ENCODE assay signal across 7 cellular contexts in the genomic region with DNA sequence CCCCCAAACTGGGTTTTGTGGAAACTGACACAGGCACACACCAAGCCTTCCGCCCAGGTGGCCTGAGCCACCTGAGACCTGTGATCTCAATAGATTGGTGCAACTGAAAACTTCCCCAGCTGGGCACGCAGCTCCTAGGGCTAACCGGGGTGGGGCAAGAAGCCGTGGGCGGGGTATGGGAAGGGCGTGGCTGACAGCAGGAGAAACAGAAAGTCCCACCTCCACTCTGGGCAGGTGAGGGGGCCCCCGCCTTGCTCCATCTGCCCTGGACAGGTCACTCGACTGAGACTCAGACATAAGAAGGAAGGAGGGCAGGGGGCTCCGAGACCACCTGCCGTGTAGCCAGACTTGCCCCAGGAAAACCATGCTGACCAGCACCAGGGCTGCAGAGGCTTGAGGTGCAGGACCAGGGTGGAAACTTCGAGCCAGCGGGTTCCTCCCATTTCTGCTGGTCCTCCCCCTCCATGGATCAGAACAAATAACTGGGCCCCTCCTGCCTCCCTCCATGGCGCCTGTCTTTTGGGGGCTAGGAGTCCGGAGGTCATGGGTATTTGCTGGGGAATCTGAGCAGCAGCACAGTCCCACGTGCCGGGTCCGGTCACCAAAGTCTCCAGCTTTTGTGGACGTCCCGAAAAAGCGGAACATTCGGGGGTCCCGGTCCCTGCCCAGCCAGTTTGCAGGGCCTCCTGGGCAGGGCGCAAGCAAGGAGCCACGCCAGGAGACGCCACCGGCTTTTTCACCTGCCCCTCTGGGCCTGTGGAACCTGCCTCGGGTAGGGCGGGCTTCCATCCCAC. TPM values are rescaled to one million over a fixed set of nuclear protein-coding genes. Genes with fewer than 3 reads are reported as not detected.
DNase-seq lines count a peak whose midpoint lies in the region; ATAC-seq and TF ChIP-seq lines count a peak whose summit lies in the region.

No MANE protein-coding gene starts in this region.

- peak overlapping the region; percentile 73 for H3K4me3 Mint-ChIP-seq in GM23338
- peak overlapping the region; percentile 62 for H3K4me3 Mint-ChIP-seq in activated T-helper 1 cell treated with anti-CD3 and anti-CD28 coated beads, Interleukin-12 subunit alpha, Interleukin-12 subunit beta, Interleukin-2, Interleukin-4 antibody, amounts not matched to agents 30 ng/mL and 10 ng/mL and 1 ng/mL, durations not matched to agents 14 hours and 24 hours and 36 hours

- H3K9me2 ChIP-seq in GM23338 (ENCODE audit: insufficient read depth): no peaks in the 10 kb centered on the region

- intact Hi-C loops in activated T-helper 1 cell treated with anti-CD3 and anti-CD28 coated beads, Interleukin-12 subunit alpha, Interleukin-12 subunit beta, Interleukin-2, Interleukin-4 antibody, amounts not matched to agents 30 ng/mL and 10 ng/mL and 1 ng/mL, durations not matched to agents 14 hours and 24 hours and 36 hours (cut with micrococcal nuclease): loop anchor here (5.0 kb wide), 1 partner anchor 37 kb away; no protein-coding TSS in a partner anchor
- intact Hi-C loops in upper lobe of right lung (cut with DNase I): no loop called here

- H3K79me2 ChIP-seq in GM23338 (replicated peaks; ENCODE audit: insufficient read depth) (peaks cover 45% of the 10 kb centered on the region), osteoblast (ENCODE audit: insufficient read depth, low read length) (peaks cover 59% of the 10 kb centered on the region)

- H3F3A ChIP-seq in GM23338 (replicated peaks; ENCODE audit: low read depth): 0 out of 2 replicates have a peak, but pooled peaks cover 3% of the 10 kb centered on the region

- H3K4me3 ChIP-seq in GM23338: peak overlapping the region; percentile 75
- peak overlapping the region; percentile 88 for H3K4me3 ChIP-seq in osteoblast (ENCODE audit: insufficient read depth, low read length)
- H3K4me3 ChIP-seq in upper lobe of right lung: peak overlapping the region; percentile 80

- H2AFZ ChIP-seq in GM23338 (peak overlapping the region; percentile 47; the same call in 1 of the 2 replicates), osteoblast (ENCODE audit: low read length) (no peak overlapping the region)

- H3K27me3 ChIP-seq in GM23338 (ENCODE audit: insufficient read depth) (no peaks in the 10 kb centered on the region), osteoblast (ENCODE audit: insufficient read depth, low read length) (no peaks in the 10 kb centered on the region), upper lobe of right lung (no peaks in the 10 kb centered on the region)

- H3K4me1 ChIP-seq in GM23338 (ENCODE audit: insufficient read depth): peaks cover 13% of the 10 kb centered on the region
- H3K4me1 ChIP-seq in osteoblast (ENCODE audit: insufficient read depth, low read length): peaks cover 35% of the 10 kb centered on the region
- H3K4me1 ChIP-seq in upper lobe of right lung: peaks cover 43% of the 10 kb centered on the region

- H3K27me3 Mint-ChIP-seq in GM23338 (ENCODE audit: insufficient read depth, low read depth, poor library complexity): peaks cover 8% of the 10 kb centered on the region
- H3K27me3 Mint-ChIP-seq in activated T-helper 1 cell treated with anti-CD3 and anti-CD28 coated beads, Interleukin-12 subunit alpha, Interleukin-12 subunit beta, Interleukin-2, Interleukin-4 antibody, amounts not matched to agents 30 ng/mL and 10 ng/mL and 1 ng/mL, durations not matched to agents 14 hours and 24 hours and 36 hours (ENCODE audit: insufficient read depth): peaks cover 32% of the 10 kb centered on the region

- H3K36me3 ChIP-seq in GM23338 (ENCODE audit: insufficient read depth) (0 out of 2 replicates have a peak, but pooled peaks cover 3% of the 10 kb centered on the region), osteoblast (ENCODE audit: insufficient read depth, low read length) (no peaks in the 10 kb centered on the region), upper lobe of right lung (no peaks in the 10 kb centered on the region)

- no peak for TF ChIP-seq CTCF in GM23338 (conservative IDR thresholded peaks at IDR 0.05; ENCODE audit: low read depth in 2 of 2)
- TF ChIP-seq CTCF in osteoblast (IDR thresholded peaks at IDR 0.05; ENCODE audit: extremely low read depth, low read depth, low read length): no peak
- TF ChIP-seq CTCF in upper lobe of right lung (IDR thresholded peaks at IDR 0.05): no peak

- no peaks in the 10 kb centered on the region; the same call in 2 of the 3 replicates for H3K36me3 Mint-ChIP-seq in GM23338 (ENCODE audit: low read depth)
- H3K36me3 Mint-ChIP-seq in activated T-helper 1 cell treated with anti-CD3 and anti-CD28 coated beads, Interleukin-12 subunit alpha, Interleukin-12 subunit beta, Interleukin-2, Interleukin-4 antibody, amounts not matched to agents 30 ng/mL and 10 ng/mL and 1 ng/mL, durations not matched to agents 14 hours and 24 hours and 36 hours (ENCODE audit: low read depth): no peaks in the 10 kb centered on the region

- peak; percentile 64 for ATAC-seq in GM23338
- ATAC-seq in upper lobe of right lung: peak; percentile 83
- ATAC-seq in GM19463 (IDR thresholded peaks at IDR 0.05; ENCODE audit: unreplicated experiment): no peak

- peaks cover 30% of the 10 kb centered on the region for H3K4me1 Mint-ChIP-seq in GM23338
- peaks cover 5% of the 10 kb centered on the region for H3K4me1 Mint-ChIP-seq in activated T-helper 1 cell treated with anti-CD3 and anti-CD28 coated beads, Interleukin-12 subunit alpha, Interleukin-12 subunit beta, Interleukin-2, Interleukin-4 antibody, amounts not matched to agents 30 ng/mL and 10 ng/mL and 1 ng/mL, durations not matched to agents 14 hours and 24 hours and 36 hours (ENCODE audit: low read depth)

- H3K4me2 ChIP-seq in GM23338 (peak overlapping the region; percentile 97), osteoblast (ENCODE audit: insufficient read depth, low read length) (peak overlapping the region; percentile 92)

- H3K27ac Mint-ChIP-seq in GM23338: peak overlapping the region; percentile 81; the same call in 1 of the 2 replicates
- peak overlapping the region; percentile 65 for H3K27ac Mint-ChIP-seq in activated T-helper 1 cell treated with anti-CD3 and anti-CD28 coated beads, Interleukin-12 subunit alpha, Interleukin-12 subunit beta, Interleukin-2, Interleukin-4 antibody, amounts not matched to agents 30 ng/mL and 10 ng/mL and 1 ng/mL, durations not matched to agents 14 hours and 24 hours and 36 hours

- no peaks in the 10 kb centered on the region for H3K9me3 Mint-ChIP-seq in GM23338
- H3K9me3 Mint-ChIP-seq in activated T-helper 1 cell treated with anti-CD3 and anti-CD28 coated beads, Interleukin-12 subunit alpha, Interleukin-12 subunit beta, Interleukin-2, Interleukin-4 antibody, amounts not matched to agents 30 ng/mL and 10 ng/mL and 1 ng/mL, durations not matched to agents 14 hours and 24 hours and 36 hours: no peaks in the 10 kb centered on the region

- H4K20me1 ChIP-seq in GM23338 (replicated peaks; ENCODE audit: insufficient read depth): peaks cover 17% of the 10 kb centered on the region
- peaks cover 50% of the 10 kb centered on the region for H4K20me1 ChIP-seq in osteoblast (ENCODE audit: insufficient read depth, low read length)

- H3K9me3 ChIP-seq in osteoblast (ENCODE audit: low read depth, low read length) (no peaks in the 10 kb centered on the region), upper lobe of right lung (no peaks in the 10 kb centered on the region)

- H3K27ac ChIP-seq in GM23338 (ENCODE audit: low read depth) (no peak overlapping the region), osteoblast (ENCODE audit: low read depth, low read length) (peak overlapping the region; percentile 17), upper lobe of right lung (peak overlapping the region; percentile 73)

- DNase-seq in GM23338 (ENCODE audit: low spot score): peak; percentile 76
- peak; percentile 60 for DNase-seq in NOMO-1 treated with dmso at 0.1 percent for 144 hours (lab: John Stamatoyannopoulos, UW; ENCODE audit: unreplicated experiment)
- DNase-seq in activated T-helper 1 cell treated with anti-CD3 and anti-CD28 coated beads, Interleukin-12 subunit alpha, Interleukin-12 subunit beta, Interleukin-2, Interleukin-4 antibody, amounts not matched to agents 30 ng/mL and 10 ng/mL and 1 ng/mL, durations not matched to agents 14 hours and 24 hours and 36 hours (ENCODE audit: low spot score): peak; percentile 51
- DNase-seq in germinal center (ENCODE audit: low spot score): peak; percentile 71
- DNase-seq in osteoblast (ENCODE audit: insufficient read length, low spot score, missing footprints): peak; percentile 91
- peak; percentile 95 for DNase-seq in upper lobe of right lung

TF ChIP-seq in GM23338, 12 proteins besides CTCF, POLR2A, EP300 and RAD21:
- peak; percentile 53 for TF ChIP-seq POLR2AphosphoS5 (IDR thresholded peaks at IDR 0.05; ENCODE audit: low read depth)
- no peak for TF ChIP-seq NANOG (IDR thresholded peaks at IDR 0.05; ENCODE audit: borderline replicate concordance)
TF ChIP-seq in GM23338: peak in this region for 1.

RNA-seq across cellular contexts. Expression of gene TIMP2, which starts 1.3 kb away (rescaled TPM):
- 22.5 and 24.4 TPM in 2 replicates for total RNA-seq in GM23338 (2014; rRNA removed; shearing (Covaris generic))
- 10.6 and 12.5 TPM in 2 replicates for polyA plus RNA-seq in GM23338 (2016; fragmentation: Nextera tagmentation; extraction: Ambion mirVana)
- 1.0 and 1.1 TPM in 2 replicates for total RNA-seq in activated T-helper 1 cell treated with anti-CD3 and anti-CD28 coated beads, Interleukin-12 subunit alpha, Interleukin-12 subunit beta, Interleukin-2, Interleukin-4 antibody, amounts not matched to agents 30 ng/mL and 10 ng/mL and 1 ng/mL, durations not matched to agents 14 hours and 24 hours and 36 hours
- total RNA-seq in osteoblast (164 and 171 TPM in 2 replicates), upper lobe of right lung (318 TPM)

RNA-seq across cellular contexts. Expression of gene CEP295NL, which starts 20.9 kb away (rescaled TPM):
- 0.62 and 0.69 TPM in 2 replicates for total RNA-seq in GM23338 (2014; rRNA removed; shearing (Covaris generic))
- 0.31 TPM in 1 of 2 replicates, not detected in the other for polyA plus RNA-seq in GM23338 (2016; fragmentation: Nextera tagmentation; extraction: Ambion mirVana)
- not detected in 2 replicates for total RNA-seq in activated T-helper 1 cell treated with anti-CD3 and anti-CD28 coated beads, Interleukin-12 subunit alpha, Interleukin-12 subunit beta, Interleukin-2, Interleukin-4 antibody, amounts not matched to agents 30 ng/mL and 10 ng/mL and 1 ng/mL, durations not matched to agents 14 hours and 24 hours and 36 hours
- total RNA-seq in osteoblast (2.5 and 5.3 TPM in 2 replicates), upper lobe of right lung (4.2 TPM)

RNA-seq across cellular contexts. Expression of gene LGALS3BP, which starts 55.9 kb away (rescaled TPM):
- 36.5 and 45.7 TPM in 2 replicates for total RNA-seq in GM23338 (2014; rRNA removed; shearing (Covaris generic))
- polyA plus RNA-seq in GM23338 (2016; fragmentation: Nextera tagmentation; extraction: Ambion mirVana): 15.1 and 15.5 TPM in 2 replicates
- total RNA-seq in activated T-helper 1 cell treated with anti-CD3 and anti-CD28 coated beads, Interleukin-12 subunit alpha, Interleukin-12 subunit beta, Interleukin-2, Interleukin-4 antibody, amounts not matched to agents 30 ng/mL and 10 ng/mL and 1 ng/mL, durations not matched to agents 14 hours and 24 hours and 36 hours: 75.3 and 78.5 TPM in 2 replicates
- total RNA-seq in osteoblast (388 and 457 TPM in 2 replicates), upper lobe of right lung (405 TPM)

Comparison
In these comparisons a context has a peak if more than half of its experiments do, and no peak if none do; other contexts are left out.
1. RNA of gene TIMP2, which starts 1.3 kb away (total RNA-seq): 318 TPM in upper lobe of right lung (single experiment), 164 to 171 TPM in osteoblast and 22.5 to 24.4 TPM in GM23338; 1.0 to 1.1 TPM in activated T-helper 1 cell treated with anti-CD3 and anti-CD28 coated beads, Interleukin-12 subunit alpha, Interleukin-12 subunit beta, Interleukin-2, Interleukin-4 antibody, amounts not matched to agents 30 ng/mL and 10 ng/mL and 1 ng/mL, durations not matched to agents 14 hours and 24 hours and 36 hours; every median in the first group is over 10 times any median in the second.
2. Peak in every context shown above with its lines, with median percentiles within 50 percentile points of each other: DNase-seq and H3K4me3 ChIP-seq.